11 cellular contexts compared by ENCODE assay signal in the genomic region with DNA sequence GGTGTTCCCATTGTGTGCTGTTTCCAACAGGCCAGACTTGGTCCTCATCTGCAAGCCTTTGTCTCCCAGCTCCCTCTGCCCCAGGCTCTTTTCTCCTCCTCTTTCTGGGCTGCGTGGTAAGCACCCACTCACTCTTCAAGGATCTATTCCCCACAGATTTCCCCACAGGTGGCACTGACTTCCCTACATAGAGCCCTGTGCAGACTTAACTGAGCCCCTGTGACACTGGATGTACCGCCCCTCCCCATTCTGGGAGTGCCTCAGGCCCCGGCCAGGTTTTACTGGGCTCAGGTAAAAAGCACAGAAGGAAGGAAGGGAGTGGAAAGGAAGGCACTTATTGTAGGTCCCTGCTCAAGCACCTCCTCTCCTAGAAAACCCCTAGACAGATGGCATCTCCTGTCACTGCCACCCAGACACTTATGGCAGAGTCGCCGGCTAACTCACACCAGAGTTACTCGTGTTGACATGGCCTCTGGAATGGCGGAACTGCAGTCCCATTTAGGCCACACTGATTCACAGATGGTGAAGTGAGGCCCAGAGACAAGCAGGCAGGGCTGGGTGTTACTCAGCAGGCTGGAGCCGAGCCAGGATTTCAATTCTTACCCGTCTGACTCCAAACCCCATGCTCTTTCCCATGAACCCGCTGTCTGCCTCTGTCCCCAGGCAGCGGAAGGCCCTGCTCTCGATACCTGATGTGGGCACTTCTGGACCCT. TPM values are rescaled to one million over a fixed set of nuclear protein-coding genes. Genes with fewer than 3 reads are reported as not detected.
DNase-seq lines count a peak whose midpoint lies in the region; ATAC-seq and TF ChIP-seq lines count a peak whose summit lies in the region.
"Had no signal": no experiment of that assay in that cellular context is flagged by ENCODE, and none has a peak within 500 bp of the region (broad histone marks: within the 10 kb centered on the region; RNA-seq: fewer than 3 reads in every experiment).

No MANE protein-coding gene starts in this region.

- H3K9me3 ChIP-seq in fibroblast of lung (ENCODE audit: control insufficient read depth, insufficient read depth, low read depth, low read length): no peaks in the 10 kb centered on the region
- peaks cover 0 to 4% (median 0%) of the 10 kb centered on the region in 4 donors for H3K9me3 ChIP-seq in sigmoid colon
- no peaks in the 10 kb centered on the region for H3K9me3 ChIP-seq in thyroid gland

- intact Hi-C loops in sigmoid colon (cut with DNase I): no loop called here
- intact Hi-C loops in thyroid gland (cut with DNase I): no loop called here

- no peak for TF ChIP-seq CTCF in fibroblast of lung (conservative IDR thresholded peaks at IDR 0.05 in 1 of 2, IDR thresholded peaks at IDR 0.05 in 1 of 2; ENCODE audit: low read depth in 1 of 2, low read length in 2 of 2)
- TF ChIP-seq CTCF in sigmoid colon (IDR thresholded peaks at IDR 0.05): no peak
- no peak for TF ChIP-seq CTCF in thyroid gland (IDR thresholded peaks at IDR 0.05)

- no peak overlapping the region for H3K4me2 ChIP-seq in fibroblast of lung (ENCODE audit: extremely low read depth, insufficient read depth, low read length)

- peak overlapping the region; percentile 28 for H2AFZ ChIP-seq in fibroblast of lung (ENCODE audit: low read length)

- no peak for ATAC-seq in GM21423 (IDR thresholded peaks at IDR 0.05; ENCODE audit: unreplicated experiment)

- H3K27ac ChIP-seq in fibroblast of lung (ENCODE audit: insufficient read depth, low read length): peak overlapping the region; percentile 12
- H3K27ac ChIP-seq in sigmoid colon: no peak overlapping the region
- H3K27ac ChIP-seq in thyroid gland: no peak overlapping the region

- 82 to 87% methylated on average over 12 of the region's 12 CpGs for WGBS in sigmoid colon, 2 donors
- WGBS in thyroid gland, 2 donors: 86 to 87% methylated on average over 11 to 12 of the region's 12 CpGs

- no peaks in the 10 kb centered on the region for H4K20me1 ChIP-seq in fibroblast of lung (ENCODE audit: control insufficient read depth, extremely low read depth, insufficient read depth, low read length)

- H3K9ac ChIP-seq in fibroblast of lung (ENCODE audit: insufficient read depth, low read length): no peak overlapping the region

- H3K27me3 ChIP-seq in fibroblast of lung (ENCODE audit: control insufficient read depth, insufficient read depth, low read length) (no peaks in the 10 kb centered on the region), sigmoid colon (no peaks in the 10 kb centered on the region), thyroid gland (no peaks in the 10 kb centered on the region)

- H3K36me3 ChIP-seq in fibroblast of lung (ENCODE audit: control insufficient read depth, insufficient read depth, low read length) (no peaks in the 10 kb centered on the region), sigmoid colon (no peaks in the 10 kb centered on the region), thyroid gland (no peaks in the 10 kb centered on the region)

- TF ChIP-seq POLR2A in sigmoid colon (IDR thresholded peaks at IDR 0.05) (no peak), thyroid gland (IDR thresholded peaks at IDR 0.05) (no peak)

- DNase-seq in NCI-H82 (lab: John Stamatoyannopoulos, UW): peak; percentile 12
- DNase-seq in NCI-H82 treated with DMSO at 0.1 percent for 48 hours (lab: John Stamatoyannopoulos, UW; ENCODE audit: unreplicated experiment): no peak
- DNase-seq in RKO (ENCODE audit: low spot score): peak; percentile 16
- peak; percentile 56 to 81 for DNase-seq in fibroblast of lung (ENCODE audit: low read depth in 2 of 2)
- peak; percentile 47 for DNase-seq in sigmoid colon
- no peak for DNase-seq in activated effector memory CD4-positive, alpha-beta T cell treated with anti-CD3 and anti-CD28 coated beads, Interleukin-2, amount 50 U/mL, for 16 hours
- no peak for DNase-seq in thyroid gland
- DNase-seq: activated CD4-positive, alpha-beta T cell treated with anti-CD3 and anti-CD28 coated beads, Interleukin-2, amount 50 U/mL, for 4 hours; NCI-H510A treated with DMSO at 0.1 percent for 48 hours; nephron progenitor cell had no signal

- H3K4me3 ChIP-seq in fibroblast of lung (replicated peaks in 1 of 4; ENCODE audit: control extremely low read depth in 1 of 4, insufficient read depth in 1 of 4, low read depth in 3 of 4, low read length in 4 of 4): no peak overlapping the region
- no peak overlapping the region for H3K4me3 ChIP-seq in sigmoid colon
- H3K4me3 ChIP-seq in thyroid gland (replicated peaks in 1 of 3): no peak overlapping the region

- no peaks in the 10 kb centered on the region for H3K79me2 ChIP-seq in fibroblast of lung (ENCODE audit: control insufficient read depth, insufficient read depth, low read length)

- H3K4me1 ChIP-seq in fibroblast of lung (ENCODE audit: control insufficient read depth, extremely low read depth, insufficient read depth, low read length) (peaks cover 17% of the 10 kb centered on the region), sigmoid colon (peaks cover 0 to 19% (median 12%) of the 10 kb centered on the region in 4 donors), thyroid gland (no peaks in the 10 kb centered on the region)

- TF ChIP-seq EP300 in sigmoid colon (IDR thresholded peaks at IDR 0.05): no peak

RNA-seq across cellular contexts. Expression of a gene that starts 47.2 kb away (rescaled TPM):
- total RNA-seq in fibroblast of lung (15.4 and 19.2 TPM in 2 replicates), sigmoid colon (10 to 100 TPM in 3 of 4 donors, 1 to 10 TPM in 1; 6.4 to 30.7 (median 16.2) TPM), thyroid gland (10 to 100 TPM; 15.6 to 42.5 (median 17.9) TPM)
- polyA plus RNA-seq in fibroblast of lung (18.9 and 103 TPM in 2 replicates), sigmoid colon (10 to 100 TPM in 1 of 3 donors, 1 to 10 TPM in 1, under 1 TPM in 1; 0.69 to 18.3 (median 1.8) TPM)
- 39.6 and 236 TPM in 2 replicates for polyA plus RNA-seq in fibroblast of lung (2012)
- 79.7 and 528 TPM in 2 replicates for polyA minus RNA-seq in fibroblast of lung (ENCODE audit: low replicate concordance)

Comparison
In these comparisons a context has a peak if more than half of its experiments do, and no peak if none do; other contexts are left out.
1. DNase-seq: peak in NCI-H82 (single experiment), RKO (single experiment), fibroblast of lung (2 of 2) and sigmoid colon (single experiment); none in NCI-H82 treated with DMSO at 0.1 percent for 48 hours (single experiment), activated effector memory CD4-positive, alpha-beta T cell treated with anti-CD3 and anti-CD28 coated beads, Interleukin-2, amount 50 U/mL, for 16 hours (single experiment) and thyroid gland (0 of 2).